ENCODE assay signal across 8 cellular contexts in the genomic region with DNA sequence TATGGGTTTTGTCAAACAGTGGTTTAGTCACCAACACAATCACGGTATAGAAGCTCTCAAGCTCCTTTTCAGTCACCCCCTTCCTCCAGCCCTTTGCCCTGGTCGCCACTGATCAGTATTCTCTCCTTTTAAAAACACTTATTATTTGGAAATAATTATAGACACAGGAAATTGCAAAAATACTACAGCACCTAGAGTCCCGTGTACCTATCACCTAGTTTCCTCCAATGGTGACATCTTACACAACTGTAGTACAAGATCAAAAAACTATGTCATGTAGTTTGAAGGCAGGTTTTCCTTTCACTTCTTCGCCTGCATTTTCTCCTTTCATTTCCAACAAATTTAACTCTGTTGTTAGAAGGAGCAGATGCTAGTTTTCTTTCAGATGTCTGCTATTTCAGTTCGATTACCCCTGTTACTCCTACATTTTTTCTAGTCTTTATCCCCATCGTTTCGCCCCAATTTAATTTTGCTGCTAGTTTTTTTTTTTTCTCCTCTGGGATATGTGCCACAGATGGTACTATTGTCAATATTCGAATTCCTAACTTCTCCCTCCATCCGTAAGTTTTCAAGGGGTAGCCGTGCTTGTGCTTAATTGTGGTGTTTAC. TPM values are rescaled to one million over a fixed set of nuclear protein-coding genes. Genes with fewer than 3 reads are reported as not detected.
DNase-seq lines count a peak whose midpoint lies in the region; ATAC-seq, FAIRE-seq and TF ChIP-seq lines count a peak whose summit lies in the region.

No MANE protein-coding gene starts in this region.

- H3K4me1 ChIP-seq in astrocyte (ENCODE audit: insufficient read depth, low read length), result no peaks in the 10 kb centered on the region

- peak overlapping the region; percentile 97 for H3K27ac Mint-ChIP-seq in astrocyte (ENCODE audit: unreplicated experiment)

- peak overlapping the region; percentile 83 for H2AFZ ChIP-seq in astrocyte (ENCODE audit: low read depth, low read length)

- H3K4me3 ChIP-seq in astrocyte (ENCODE audit: insufficient read depth, low read depth, low read length), result peak overlapping the region; percentile 76

- H3K9ac ChIP-seq in astrocyte (ENCODE audit: low read length), result peak overlapping the region; percentile 92

- peaks cover 2% of the 10 kb centered on the region for H3K4me1 Mint-ChIP-seq in astrocyte (ENCODE audit: low read depth, unreplicated experiment)

- H3K4me3 Mint-ChIP-seq in astrocyte (ENCODE audit: unreplicated experiment), result peak overlapping the region; percentile 92

- peak; percentile 29 for DNase-seq in NCI-H345 treated with DMSO at 0.1 percent for 48 hours (lab: John Stamatoyannopoulos, UW; ENCODE audit: unreplicated experiment)
- DNase-seq in astrocyte (ENCODE audit: low read depth), result peak; percentile 10
- peak; percentile 24 for DNase-seq in iris pigment epithelial cell (ENCODE audit: low read depth)
- peak; percentile 12 for DNase-seq in smooth muscle cell of the brain vasculature (ENCODE audit: low read depth, low spot score)
- no peak for DNase-seq in ureter (ENCODE audit: low spot score)

- ATAC-seq in GM18907 (IDR thresholded peaks at IDR 0.05; ENCODE audit: unreplicated experiment) (peak; percentile 23), HG02970 (IDR thresholded peaks at IDR 0.05; ENCODE audit: low FRiP score, unreplicated experiment) (no peak)

- no peaks in the 10 kb centered on the region for H3K9me3 Mint-ChIP-seq in astrocyte (ENCODE audit: unreplicated experiment)

- H3K27me3 ChIP-seq in astrocyte (ENCODE audit: insufficient read depth, low read length), result no peaks in the 10 kb centered on the region

- no peaks in the 10 kb centered on the region for H3K36me3 Mint-ChIP-seq in astrocyte (ENCODE audit: low read depth, unreplicated experiment)

- H3K27ac ChIP-seq in C4-2B, result peak overlapping the region; percentile 97
- H3K27ac ChIP-seq in astrocyte (ENCODE audit: low read depth, low read length), result peak overlapping the region; percentile 98

- FAIRE-seq in astrocyte (lab: Jason Lieb, UNC), result no peak

- no peaks in the 10 kb centered on the region for H3K36me3 ChIP-seq in astrocyte (ENCODE audit: insufficient read depth, low read length)

- H3K9me3 ChIP-seq in astrocyte (ENCODE audit: insufficient read depth, low read depth, low read length), result no peaks in the 10 kb centered on the region

- no peaks in the 10 kb centered on the region for H3K79me2 ChIP-seq in astrocyte (ENCODE audit: insufficient read depth, low read length)

- no peaks in the 10 kb centered on the region for H3K27me3 Mint-ChIP-seq in astrocyte (ENCODE audit: low read depth, unreplicated experiment)

- no peak for TF ChIP-seq CTCF in C4-2B (conservative IDR thresholded peaks at IDR 0.05)
- no peak for TF ChIP-seq CTCF in astrocyte (IDR thresholded peaks at IDR 0.05; ENCODE audit: insufficient read depth, low read depth, low read length)

- H4K20me1 ChIP-seq in astrocyte (ENCODE audit: insufficient read depth, low read length), result no peaks in the 10 kb centered on the region

- H3K4me2 ChIP-seq in astrocyte (ENCODE audit: low read length), result peak overlapping the region; percentile 87

RNA-seq across cellular contexts. Expression of a gene that starts 0.6 kb away (rescaled TPM):
- total RNA-seq in astrocyte, result 4.3 and 4.6 TPM in 2 replicates
- 12.5 TPM for total RNA-seq in ureter
